16 cellular contexts compared by ENCODE assay signal in genomic region chr3:140906785-140907184, GRCh38.
"Had no signal": no experiment of that assay in that cellular context is flagged by ENCODE, and none has a peak within 500 bp of the region (broad histone marks: within the 10 kb centered on the region; RNA-seq: fewer than 3 reads in every experiment).

No MANE protein-coding gene starts in this region.

- H3K4me3 ChIP-seq: adrenal gland, cardiac muscle cell, thyroid gland had no signal

- H3K27ac ChIP-seq: adrenal gland, cardiac muscle cell, epithelial cell of prostate, neutrophil, parathyroid adenoma, thyroid gland had no signal

- H3K36me3 ChIP-seq: adrenal gland, cardiac muscle cell, neutrophil, thyroid gland had no signal

- H3K9me3 ChIP-seq: adrenal gland, neutrophil, thyroid gland had no signal

- H2AFZ ChIP-seq: parathyroid adenoma had no signal

- H3K27me3 ChIP-seq: adrenal gland, neutrophil, thyroid gland had no signal

- H3K4me1 ChIP-seq: adrenal gland, thyroid gland had no signal

- H3K9ac ChIP-seq: parathyroid adenoma had no signal

- DNase-seq: activated CD4-positive, alpha-beta T cell treated with anti-CD3 and anti-CD28 coated beads for 4 hours; activated CD8-positive, alpha-beta T cell treated with anti-CD3 and anti-CD28 coated beads for 36 hours; activated effector memory CD4-positive, alpha-beta T cell treated with anti-CD3 and anti-CD28 coated beads, Interleukin-2, amount 50 U/mL, for 16 hours; activated T-cell treated with anti-CD3 and anti-CD28 coated beads, Interleukin-2, amount 50 U/mL, for 4 hours; adrenal gland; foreskin melanocyte; kidney glomerular epithelial cell; left ventricle myocardium superior; naive thymus-derived CD8-positive, alpha-beta T cell; stimulated activated CD4-positive, alpha-beta T cell treated with anti-CD3 and anti-CD28 coated beads, Interleukin-2, amount 100 ng/mL, for 24 hours; thyroid gland had no signal

- ATAC-seq: activated CD8-positive, alpha-beta T cell treated with anti-CD3 and anti-CD28 coated beads for 36 hours; activated T-cell treated with anti-CD3 and anti-CD28 coated beads, Interleukin-2, amount 50 U/mL, for 4 hours; left ventricle myocardium superior; naive thymus-derived CD8-positive, alpha-beta T cell; stimulated activated effector memory CD8-positive, alpha-beta T cell treated with anti-CD3 and anti-CD28 coated beads, Interleukin-12 subunit alpha, Interleukin-12 subunit beta, amount 100 ng/mL, for 72 hours had no signal

- H3K79me2 ChIP-seq: parathyroid adenoma had no signal
